In genomic region chr12:121804417-121805111, GRCh38 we compare ENCODE assay signal across 8 cellular contexts. TPM values are rescaled to one million over a fixed set of nuclear protein-coding genes. Genes with fewer than 3 reads are reported as not detected.
A peak's percentile ranks its signal among the peaks of the same experiment; 100 is the strongest.
DNase-seq lines count a peak whose midpoint lies in the region; ATAC-seq, FAIRE-seq and TF ChIP-seq lines count a peak whose summit lies in the region.

No MANE protein-coding gene starts in this region.

- H3K4me1 ChIP-seq in A673 (ENCODE audit: insufficient read depth, low read length, poor library complexity, severe bottlenecking) (peaks cover 16% of the 10 kb centered on the region), breast epithelium (peaks cover 0 to 10% of the 10 kb centered on the region in 2 donors)

- peak overlapping the region; percentile 99 for H3K4me3 Mint-ChIP-seq in stimulated activated memory B cell treated with anti-CD40 and anti-IgM and Interleukin-4, amounts not matched to agents 10 μg/mL and 1 μg/mL and 100 μg/mL, for 72 hours

- peak; percentile 1 for ATAC-seq in left lobe of liver
- ATAC-seq in stimulated activated memory B cell treated with anti-CD40 and anti-IgM and Interleukin-4, amounts not matched to agents 10 μg/mL and 1 μg/mL and 100 μg/mL, for 72 hours = peak; percentile 1

- H3K27ac ChIP-seq in A673 (ENCODE audit: low read depth, low read length, poor library complexity, severe bottlenecking) (peak overlapping the region; percentile 100), breast epithelium (peak overlapping the region; percentile 100)

- H3K4me3 ChIP-seq in A673 (ENCODE audit: low read depth, low read length, poor library complexity, severe bottlenecking) = peak overlapping the region; percentile 81
- H3K4me3 ChIP-seq in breast epithelium = peak overlapping the region; percentile 76 to 95 (median 80)

- peak overlapping the region; percentile 100 for H3K27ac Mint-ChIP-seq in stimulated activated memory B cell treated with anti-CD40 and anti-IgM and Interleukin-4, amounts not matched to agents 10 μg/mL and 1 μg/mL and 100 μg/mL, for 72 hours

- H3K27me3 Mint-ChIP-seq in stimulated activated memory B cell treated with anti-CD40 and anti-IgM and Interleukin-4, amounts not matched to agents 10 μg/mL and 1 μg/mL and 100 μg/mL, for 72 hours = no peaks in the 10 kb centered on the region

- POLR2A ChIA-PET in A673 (lab: Charles Lee; ENCODE audit: low non-redundant PET) = interaction anchor here (0.6 kb wide), 1 partner anchor 39 kb away, joined by 3 read pairs; no protein-coding TSS in a partner anchor

- CTCF ChIA-PET in A673 (lab: Charles Lee) = interaction anchor here (0.7 to 3.6 kb wide), 3 partner anchors 10 to 84 kb away, joined by 4 to 30 read pairs (median 7); partner anchors contain the start of genes PSMD9 and RHOF

- peak; percentile 57 for DNase-seq in A673 (ENCODE audit: low spot score)
- peak; percentile 60 for DNase-seq in GM19239 (ENCODE audit: insufficient read length, low spot score)
- DNase-seq in T-helper 1 cell = peak in 3 of 5 donors; percentile 48 to 61 (median 60)
- no peak for DNase-seq in breast epithelium (ENCODE audit: low spot score in 2 of 2)
- DNase-seq in left lobe of liver (ENCODE audit: low spot score) = peak; percentile 71
- DNase-seq in SKM-1 treated with dmso at 0.1 percent for 144 hours (lab: John Stamatoyannopoulos, UW; ENCODE audit: unreplicated experiment) = no peak
- no peak for DNase-seq in NCI-H1694 treated with DMSO at 0.1 percent for 48 hours (lab: John Stamatoyannopoulos, UW)

- H3K36me3 Mint-ChIP-seq in stimulated activated memory B cell treated with anti-CD40 and anti-IgM and Interleukin-4, amounts not matched to agents 10 μg/mL and 1 μg/mL and 100 μg/mL, for 72 hours = peaks cover 30% of the 10 kb centered on the region

- H3K36me3 ChIP-seq in A673 (ENCODE audit: insufficient read depth, low read length, poor library complexity, severe bottlenecking) = peaks cover 10% of the 10 kb centered on the region
- no peaks in the 10 kb centered on the region for H3K36me3 ChIP-seq in breast epithelium

- H3K9me3 ChIP-seq in A673 (ENCODE audit: low read depth, low read length, poor library complexity, severe bottlenecking) (no peaks in the 10 kb centered on the region), breast epithelium (no peaks in the 10 kb centered on the region)

- FAIRE-seq in GM19239 (lab: Jason Lieb, UNC) = peak; percentile 63

- TF ChIP-seq POLR2A in breast epithelium (IDR thresholded peaks at IDR 0.05) = no peak

- TF ChIP-seq CTCF in A673 (conservative IDR thresholded peaks at IDR 0.05; ENCODE audit: low read depth, low read length) (no peak), breast epithelium (IDR thresholded peaks at IDR 0.05) (peak in 1 of 3 donors; percentile 11)

- BruUV-seq in A673 (replicated peaks; lab: Mats Ljungman, UMichigan) = no TSS peak

- no peaks in the 10 kb centered on the region for H3K27me3 ChIP-seq in A673 (replicated peaks; ENCODE audit: insufficient read depth, low read depth, low read length, poor library complexity)
- no peaks in the 10 kb centered on the region for H3K27me3 ChIP-seq in breast epithelium

- H3K9me3 Mint-ChIP-seq in stimulated activated memory B cell treated with anti-CD40 and anti-IgM and Interleukin-4, amounts not matched to agents 10 μg/mL and 1 μg/mL and 100 μg/mL, for 72 hours = no peaks in the 10 kb centered on the region

- peaks cover 41% of the 10 kb centered on the region for H3K4me1 Mint-ChIP-seq in stimulated activated memory B cell treated with anti-CD40 and anti-IgM and Interleukin-4, amounts not matched to agents 10 μg/mL and 1 μg/mL and 100 μg/mL, for 72 hours

- intact Hi-C loops in A673 (cut with micrococcal nuclease; ENCODE audit: unreplicated experiment) = no loop called here
- intact Hi-C loops in breast epithelium (cut with DNase I; ENCODE audit: low total_unique reads) = no loop called here

RNA-seq across cellular contexts. Expression of gene SETD1B, which starts 0.8 kb away (rescaled TPM):
- total RNA-seq in A673 (2021) (23.8 and 24.5 TPM in 2 replicates), breast epithelium (1 to 10 TPM; 4.2 to 7.9 (median 6.1) TPM), left lobe of liver (12.8 TPM)

RNA-seq across cellular contexts. Expression of gene RHOF, which starts 11.1 kb away (rescaled TPM):
- total RNA-seq in A673 (2021) (21.1 and 24.3 TPM in 2 replicates), breast epithelium (10 to 100 TPM in 2 of 3 donors, 1 to 10 TPM in 1; 5.8 to 13.1 (median 12.0) TPM), left lobe of liver (7.9 TPM)

RNA-seq across cellular contexts. Expression of gene HPD, which starts 54.1 kb away (rescaled TPM):
- total RNA-seq in A673 (2021) (not detected in 2 replicates), breast epithelium (1 to 10 TPM in 1 of 3 donors, under 1 TPM in 1, not detected in 1; 0.64 to 1.6 TPM), left lobe of liver (1,410 TPM)

Comparison
In these comparisons a context has a peak if more than half of its experiments do, and no peak if none do; other contexts are left out.
1. DNase-seq: peak in A673 (single experiment), GM19239 (single experiment), T-helper 1 cell (3 of 5) and left lobe of liver (single experiment); none in breast epithelium (0 of 2), SKM-1 treated with dmso at 0.1 percent for 144 hours (single experiment) and NCI-H1694 treated with DMSO at 0.1 percent for 48 hours (single experiment).
2. RNA of gene HPD, which starts 54.1 kb away (total RNA-seq): 1,410 TPM in left lobe of liver (single experiment); 0.64 to 1.6 TPM in breast epithelium and not detected in A673; every median in the first group is over 100 times any median in the second.